ENCODE assay signal across 1 cellular context in the genomic region with DNA sequence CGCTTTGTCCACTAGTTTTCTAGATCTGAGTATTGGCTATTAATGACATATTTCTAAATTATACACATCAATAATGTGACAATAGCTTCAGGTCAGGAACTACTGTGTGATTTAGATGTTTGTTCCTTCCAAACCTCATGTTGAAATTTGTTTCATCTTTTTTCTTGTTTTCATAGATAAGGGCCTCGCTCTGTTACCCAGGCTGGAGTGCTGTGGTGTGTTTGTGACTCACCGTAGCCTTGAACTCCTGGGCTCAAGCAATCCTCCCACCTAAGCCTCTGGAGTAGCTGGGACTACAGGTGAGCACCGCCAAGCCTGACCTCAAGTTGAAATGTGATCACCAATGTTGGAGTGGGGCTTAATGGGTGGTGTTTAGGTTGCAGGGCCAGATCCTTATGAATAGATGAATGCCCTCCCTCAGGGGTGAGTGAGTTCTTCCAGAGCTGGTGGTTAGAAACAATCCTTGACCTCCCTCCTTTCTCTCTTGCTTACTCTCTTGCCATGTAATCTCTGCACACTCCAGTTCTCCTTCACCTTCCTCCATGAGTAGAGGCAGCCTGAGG.
TF ChIP-seq lines count a peak whose summit lies in the region.

No MANE protein-coding gene starts in this region.

TF ChIP-seq in HepG2, 621 proteins besides CTCF, POLR2A, EP300 and RAD21 (continued from another document and continues in another):
- TF ChIP-seq, protein P1, sequence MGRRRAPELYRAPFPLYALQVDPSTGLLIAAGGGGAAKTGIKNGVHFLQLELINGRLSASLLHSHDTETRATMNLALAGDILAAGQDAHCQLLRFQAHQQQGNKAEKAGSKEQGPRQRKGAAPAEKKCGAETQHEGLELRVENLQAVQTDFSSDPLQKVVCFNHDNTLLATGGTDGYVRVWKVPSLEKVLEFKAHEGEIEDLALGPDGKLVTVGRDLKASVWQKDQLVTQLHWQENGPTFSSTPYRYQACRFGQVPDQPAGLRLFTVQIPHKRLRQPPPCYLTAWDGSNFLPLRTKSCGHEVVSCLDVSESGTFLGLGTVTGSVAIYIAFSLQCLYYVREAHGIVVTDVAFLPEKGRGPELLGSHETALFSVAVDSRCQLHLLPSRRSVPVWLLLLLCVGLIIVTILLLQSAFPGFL (CRISPR knock-in tag; IDR thresholded peaks at IDR 0.05), result no peak
- TF ChIP-seq SIN3B (IDR thresholded peaks at IDR 0.05; ENCODE audit: low read length) (no peak), ARNT (IDR thresholded peaks at IDR 0.05) (no peak), SP1 (IDR thresholded peaks at IDR 0.05) (no peak), SP1 (CRISPR knock-in tag; IDR thresholded peaks at IDR 0.05) (no peak), ZNF547 (CRISPR knock-in tag; IDR thresholded peaks at IDR 0.05) (no peak), ZNF282 (IDR thresholded peaks at IDR 0.05; ENCODE audit: partially characterized antibody) (no peak), TSC22D2 (CRISPR knock-in tag; IDR thresholded peaks at IDR 0.05; ENCODE audit: borderline replicate concordance) (no peak), RNF219 (CRISPR knock-in tag; IDR thresholded peaks at IDR 0.05) (no peak), ZFP36L1 (CRISPR knock-in tag; IDR thresholded peaks at IDR 0.05) (no peak), ARID2 (CRISPR knock-in tag; IDR thresholded peaks at IDR 0.05; ENCODE audit: borderline replicate concordance) (no peak), ZNF776 (CRISPR knock-in tag; IDR thresholded peaks at IDR 0.05) (no peak), CENPX (CRISPR knock-in tag; IDR thresholded peaks at IDR 0.05) (no peak), KDM3A (CRISPR knock-in tag; IDR thresholded peaks at IDR 0.05; ENCODE audit: low read depth) (no peak), ZNF30 (CRISPR knock-in tag; IDR thresholded peaks at IDR 0.05) (no peak), ATRX (CRISPR knock-in tag; IDR thresholded peaks at IDR 0.05; ENCODE audit: borderline replicate concordance) (no peak), KLF13 (CRISPR knock-in tag; IDR thresholded peaks at IDR 0.05) (no peak), MYNN (CRISPR knock-in tag; IDR thresholded peaks at IDR 0.05; ENCODE audit: low read depth) (no peak), ADNP (CRISPR knock-in tag; IDR thresholded peaks at IDR 0.05) (no peak), ZSCAN25 (CRISPR knock-in tag; IDR thresholded peaks at IDR 0.05) (no peak), KLF6 (CRISPR knock-in tag; IDR thresholded peaks at IDR 0.05) (no peak), ERF (CRISPR knock-in tag; IDR thresholded peaks at IDR 0.05) (peak; percentile 53; the same call in 1 of the 2 replicates), ARNTL (CRISPR knock-in tag; IDR thresholded peaks at IDR 0.05) (peak; percentile 57; the same call in 1 of the 2 replicates), ZNF614 (CRISPR knock-in tag; IDR thresholded peaks at IDR 0.05; ENCODE audit: borderline replicate concordance) (peak; percentile 89), ZNF253 (CRISPR knock-in tag; IDR thresholded peaks at IDR 0.05; ENCODE audit: borderline replicate concordance) (no peak), NPAS2 (CRISPR knock-in tag; IDR thresholded peaks at IDR 0.05; ENCODE audit: borderline replicate concordance) (no peak), U2AF2 (IDR thresholded peaks at IDR 0.05; ENCODE audit: low read depth, low read length) (no peak), KAT2B (IDR thresholded peaks at IDR 0.05; ENCODE audit: borderline replicate concordance, low read depth, low read length) (no peak), HNRNPK (IDR thresholded peaks at IDR 0.05; ENCODE audit: low read depth, low read length, poor library complexity, severe bottlenecking) (no peak), SSRP1 (CRISPR knock-in tag; IDR thresholded peaks at IDR 0.05) (peak; percentile 68; the same call in 1 of the 2 replicates), FOXM1 (CRISPR knock-in tag; IDR thresholded peaks at IDR 0.05) (no peak), BRCA1 (CRISPR knock-in tag; IDR thresholded peaks at IDR 0.05) (no peak), U2AF1 (optimal IDR thresholded peaks at IDR 0.05; ENCODE audit: low read depth, low read length) (no peak), IRF9 (CRISPR knock-in tag; IDR thresholded peaks at IDR 0.05; ENCODE audit: borderline replicate concordance) (no peak), ZNF530 (CRISPR knock-in tag; IDR thresholded peaks at IDR 0.05; ENCODE audit: low read depth) (no peak), PPARG (CRISPR knock-in tag; conservative IDR thresholded peaks at IDR 0.05) (peak; percentile 75), KLF11 (CRISPR knock-in tag; IDR thresholded peaks at IDR 0.05) (no peak), HOXA7 (CRISPR knock-in tag; IDR thresholded peaks at IDR 0.05) (no peak), ZNF317 (CRISPR knock-in tag; IDR thresholded peaks at IDR 0.05) (0 out of 2 replicates have a peak, but pooled peaks have one; percentile 37), NRL (CRISPR knock-in tag; IDR thresholded peaks at IDR 0.05; ENCODE audit: borderline replicate concordance) (no peak), NR0B2 (CRISPR knock-in tag; IDR thresholded peaks at IDR 0.05) (no peak), MYC (CRISPR knock-in tag; IDR thresholded peaks at IDR 0.05; ENCODE audit: borderline replicate concordance) (peak; percentile 47; the same call in 1 of the 2 replicates), RXRA (CRISPR knock-in tag; IDR thresholded peaks at IDR 0.05) (peak; percentile 93), PHB2 (IDR thresholded peaks at IDR 0.05; ENCODE audit: partially characterized antibody) (no peak), KDM5B (CRISPR knock-in tag; IDR thresholded peaks at IDR 0.05; ENCODE audit: borderline replicate concordance) (no peak), GMEB1 (CRISPR knock-in tag; IDR thresholded peaks at IDR 0.05; ENCODE audit: borderline replicate concordance) (no peak), MTA3 (CRISPR knock-in tag; IDR thresholded peaks at IDR 0.05) (no peak), ZNF687 (CRISPR knock-in tag; IDR thresholded peaks at IDR 0.05) (no peak), HOXD1 (CRISPR knock-in tag; IDR thresholded peaks at IDR 0.05) (no peak), ZNF678 (CRISPR knock-in tag; IDR thresholded peaks at IDR 0.05) (no peak), ZNF432 (CRISPR knock-in tag; IDR thresholded peaks at IDR 0.05; ENCODE audit: borderline replicate concordance) (no peak), ZNF20 (CRISPR knock-in tag; IDR thresholded peaks at IDR 0.05) (no peak), ZNF446 (CRISPR knock-in tag; IDR thresholded peaks at IDR 0.05) (no peak), MAFG (CRISPR knock-in tag; IDR thresholded peaks at IDR 0.05) (no peak)
- TF ChIP-seq, protein P2, sequence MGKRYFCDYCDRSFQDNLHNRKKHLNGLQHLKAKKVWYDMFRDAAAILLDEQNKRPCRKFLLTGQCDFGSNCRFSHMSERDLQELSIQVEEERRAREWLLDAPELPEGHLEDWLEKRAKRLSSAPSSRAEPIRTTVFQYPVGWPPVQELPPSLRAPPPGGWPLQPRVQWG (CRISPR knock-in tag; IDR thresholded peaks at IDR 0.05; ENCODE audit: borderline replicate concordance, low read depth), result no peak
- TF ChIP-seq, protein P3, sequence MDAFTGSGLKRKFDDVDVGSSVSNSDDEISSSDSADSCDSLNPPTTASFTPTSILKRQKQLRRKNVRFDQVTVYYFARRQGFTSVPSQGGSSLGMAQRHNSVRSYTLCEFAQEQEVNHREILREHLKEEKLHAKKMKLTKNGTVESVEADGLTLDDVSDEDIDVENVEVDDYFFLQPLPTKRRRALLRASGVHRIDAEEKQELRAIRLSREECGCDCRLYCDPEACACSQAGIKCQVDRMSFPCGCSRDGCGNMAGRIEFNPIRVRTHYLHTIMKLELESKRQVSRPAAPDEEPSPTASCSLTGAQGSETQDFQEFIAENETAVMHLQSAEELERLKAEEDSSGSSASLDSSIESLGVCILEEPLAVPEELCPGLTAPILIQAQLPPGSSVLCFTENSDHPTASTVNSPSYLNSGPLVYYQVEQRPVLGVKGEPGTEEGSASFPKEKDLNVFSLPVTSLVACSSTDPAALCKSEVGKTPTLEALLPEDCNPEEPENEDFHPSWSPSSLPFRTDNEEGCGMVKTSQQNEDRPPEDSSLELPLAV (CRISPR knock-in tag; conservative IDR thresholded peaks at IDR 0.05; ENCODE audit: low read depth), result no peak
- TF ChIP-seq, protein P4, sequence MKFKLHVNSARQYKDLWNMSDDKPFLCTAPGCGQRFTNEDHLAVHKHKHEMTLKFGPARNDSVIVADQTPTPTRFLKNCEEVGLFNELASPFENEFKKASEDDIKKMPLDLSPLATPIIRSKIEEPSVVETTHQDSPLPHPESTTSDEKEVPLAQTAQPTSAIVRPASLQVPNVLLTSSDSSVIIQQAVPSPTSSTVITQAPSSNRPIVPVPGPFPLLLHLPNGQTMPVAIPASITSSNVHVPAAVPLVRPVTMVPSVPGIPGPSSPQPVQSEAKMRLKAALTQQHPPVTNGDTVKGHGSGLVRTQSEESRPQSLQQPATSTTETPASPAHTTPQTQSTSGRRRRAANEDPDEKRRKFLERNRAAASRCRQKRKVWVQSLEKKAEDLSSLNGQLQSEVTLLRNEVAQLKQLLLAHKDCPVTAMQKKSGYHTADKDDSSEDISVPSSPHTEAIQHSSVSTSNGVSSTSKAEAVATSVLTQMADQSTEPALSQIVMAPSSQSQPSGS (CRISPR knock-in tag; IDR thresholded peaks at IDR 0.05), result peak; percentile 41; the same call in 1 of the 2 replicates
- TF ChIP-seq, protein P5, sequence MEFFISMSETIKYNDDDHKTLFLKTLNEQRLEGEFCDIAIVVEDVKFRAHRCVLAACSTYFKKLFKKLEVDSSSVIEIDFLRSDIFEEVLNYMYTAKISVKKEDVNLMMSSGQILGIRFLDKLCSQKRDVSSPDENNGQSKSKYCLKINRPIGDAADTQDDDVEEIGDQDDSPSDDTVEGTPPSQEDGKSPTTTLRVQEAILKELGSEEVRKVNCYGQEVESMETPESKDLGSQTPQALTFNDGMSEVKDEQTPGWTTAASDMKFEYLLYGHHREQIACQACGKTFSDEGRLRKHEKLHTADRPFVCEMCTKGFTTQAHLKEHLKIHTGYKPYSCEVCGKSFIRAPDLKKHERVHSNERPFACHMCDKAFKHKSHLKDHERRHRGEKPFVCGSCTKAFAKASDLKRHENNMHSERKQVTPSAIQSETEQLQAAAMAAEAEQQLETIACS (CRISPR knock-in tag; IDR thresholded peaks at IDR 0.05), result no peak
